2 cellular contexts compared by ENCODE assay signal in the genomic region with DNA sequence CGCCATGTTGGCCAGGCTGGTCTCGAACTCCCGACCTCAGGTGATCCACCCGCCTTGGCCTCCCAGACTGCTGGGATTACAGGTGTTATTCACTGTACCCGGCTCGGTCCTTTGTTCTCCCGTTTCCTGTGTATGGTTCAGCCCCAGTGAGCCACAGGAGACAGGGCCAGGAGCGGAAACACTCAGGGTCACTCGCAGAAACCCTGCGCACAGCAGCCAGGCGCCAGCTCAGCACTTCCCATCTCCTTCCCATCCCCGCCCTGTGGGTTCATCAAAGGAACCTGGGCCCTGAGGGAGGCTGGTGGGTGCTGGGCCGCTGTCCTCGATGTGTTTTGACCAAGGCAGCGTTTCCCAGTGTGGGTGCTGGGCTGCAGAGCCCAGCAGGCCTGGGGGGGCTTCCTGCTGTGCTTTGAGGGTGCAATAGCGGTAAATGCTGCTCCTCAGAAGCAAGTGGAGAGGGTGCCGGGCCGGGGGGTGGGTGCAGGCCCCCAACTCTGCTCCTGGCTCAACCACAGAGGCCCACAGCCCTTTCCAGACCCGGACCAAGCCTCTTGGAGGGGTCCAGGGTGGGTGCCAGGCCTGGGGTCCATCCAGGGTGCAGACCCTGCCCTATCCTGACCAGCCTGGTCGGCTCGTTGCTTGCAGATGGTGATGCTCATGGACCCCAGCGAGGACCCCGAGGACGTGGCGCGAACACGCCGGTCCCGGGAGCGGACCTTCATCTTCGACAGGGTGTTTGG.
TF ChIP-seq lines count a peak whose summit lies in the region.

No MANE protein-coding gene starts in this region.

TF ChIP-seq in A549, 52 proteins besides CTCF, POLR2A, EP300 and RAD21:
- TF ChIP-seq MAFK (IDR thresholded peaks at IDR 0.05; ENCODE audit: partially characterized antibody) (peak; percentile 35), HDAC2 (IDR thresholded peaks at IDR 0.05) (no peak)
TF ChIP-seq in A549: peak in this region for 1.

TF ChIP-seq in IMR-90, 13 proteins besides CTCF, POLR2A, EP300 and RAD21:
- TF ChIP-seq RCOR1 (IDR thresholded peaks at IDR 0.05; ENCODE audit: insufficient replicate concordance, low read length): no peak
- TF ChIP-seq CEBPB (IDR thresholded peaks at IDR 0.05; ENCODE audit: low read depth, low read length): no peak
- TF ChIP-seq USF2 (IDR thresholded peaks at IDR 0.05; ENCODE audit: low read depth, low read length): no peak
- TF ChIP-seq MAFK (IDR thresholded peaks at IDR 0.05; ENCODE audit: low read depth, low read length): no peak
- TF ChIP-seq NFE2L2 (IDR thresholded peaks at IDR 0.05; ENCODE audit: low read depth, low read length): no peak
- TF ChIP-seq, protein P1, sequence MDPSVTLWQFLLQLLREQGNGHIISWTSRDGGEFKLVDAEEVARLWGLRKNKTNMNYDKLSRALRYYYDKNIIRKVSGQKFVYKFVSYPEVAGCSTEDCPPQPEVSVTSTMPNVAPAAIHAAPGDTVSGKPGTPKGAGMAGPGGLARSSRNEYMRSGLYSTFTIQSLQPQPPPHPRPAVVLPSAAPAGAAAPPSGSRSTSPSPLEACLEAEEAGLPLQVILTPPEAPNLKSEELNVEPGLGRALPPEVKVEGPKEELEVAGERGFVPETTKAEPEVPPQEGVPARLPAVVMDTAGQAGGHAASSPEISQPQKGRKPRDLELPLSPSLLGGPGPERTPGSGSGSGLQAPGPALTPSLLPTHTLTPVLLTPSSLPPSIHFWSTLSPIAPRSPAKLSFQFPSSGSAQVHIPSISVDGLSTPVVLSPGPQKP (IDR thresholded peaks at IDR 0.05; ENCODE audit: borderline replicate concordance, low read depth, low read length): no peak
- TF ChIP-seq SMC3 (IDR thresholded peaks at IDR 0.05; ENCODE audit: low read depth, low read length): no peak
- no peak for TF ChIP-seq CHD1 (IDR thresholded peaks at IDR 0.05; ENCODE audit: low read depth, low read length)
- no peak for TF ChIP-seq RFX5 (IDR thresholded peaks at IDR 0.05; ENCODE audit: low read depth, low read length)
- no peak for TF ChIP-seq MAZ (IDR thresholded peaks at IDR 0.05; ENCODE audit: borderline replicate concordance, low read depth, low read length)
- TF ChIP-seq MXI1 (IDR thresholded peaks at IDR 0.05; ENCODE audit: borderline replicate concordance, low read depth, low read length): no peak
- no peak for TF ChIP-seq FOS (IDR thresholded peaks at IDR 0.05; ENCODE audit: low read depth, low read length)
- TF ChIP-seq BHLHE40 (IDR thresholded peaks at IDR 0.05; ENCODE audit: low read depth, low read length): no peak
